ENCODE assay signal across 1 cellular context in genomic region chr20:57618766-57619052, GRCh38.
TF ChIP-seq lines count a peak whose summit lies in the region.

No MANE protein-coding gene starts in this region.

TF ChIP-seq in HCT116, 20 proteins besides CTCF, POLR2A, EP300 and RAD21 (continued from another document):
- TF ChIP-seq ATF3 (IDR thresholded peaks at IDR 0.05) = no peak
- no peak for TF ChIP-seq FOSL1 (IDR thresholded peaks at IDR 0.05; ENCODE audit: low read depth)
- no peak for TF ChIP-seq ZNF274 (IDR thresholded peaks at IDR 0.05; ENCODE audit: low read depth, low read length)
- no peak for TF ChIP-seq REST (IDR thresholded peaks at IDR 0.05; ENCODE audit: low read depth)
- no peak for TF ChIP-seq SRF (IDR thresholded peaks at IDR 0.05; ENCODE audit: low read depth)
TF ChIP-seq in HCT116: peak in this region for 0.
